ENCODE assay signal across 19 cellular contexts in the genomic region with DNA sequence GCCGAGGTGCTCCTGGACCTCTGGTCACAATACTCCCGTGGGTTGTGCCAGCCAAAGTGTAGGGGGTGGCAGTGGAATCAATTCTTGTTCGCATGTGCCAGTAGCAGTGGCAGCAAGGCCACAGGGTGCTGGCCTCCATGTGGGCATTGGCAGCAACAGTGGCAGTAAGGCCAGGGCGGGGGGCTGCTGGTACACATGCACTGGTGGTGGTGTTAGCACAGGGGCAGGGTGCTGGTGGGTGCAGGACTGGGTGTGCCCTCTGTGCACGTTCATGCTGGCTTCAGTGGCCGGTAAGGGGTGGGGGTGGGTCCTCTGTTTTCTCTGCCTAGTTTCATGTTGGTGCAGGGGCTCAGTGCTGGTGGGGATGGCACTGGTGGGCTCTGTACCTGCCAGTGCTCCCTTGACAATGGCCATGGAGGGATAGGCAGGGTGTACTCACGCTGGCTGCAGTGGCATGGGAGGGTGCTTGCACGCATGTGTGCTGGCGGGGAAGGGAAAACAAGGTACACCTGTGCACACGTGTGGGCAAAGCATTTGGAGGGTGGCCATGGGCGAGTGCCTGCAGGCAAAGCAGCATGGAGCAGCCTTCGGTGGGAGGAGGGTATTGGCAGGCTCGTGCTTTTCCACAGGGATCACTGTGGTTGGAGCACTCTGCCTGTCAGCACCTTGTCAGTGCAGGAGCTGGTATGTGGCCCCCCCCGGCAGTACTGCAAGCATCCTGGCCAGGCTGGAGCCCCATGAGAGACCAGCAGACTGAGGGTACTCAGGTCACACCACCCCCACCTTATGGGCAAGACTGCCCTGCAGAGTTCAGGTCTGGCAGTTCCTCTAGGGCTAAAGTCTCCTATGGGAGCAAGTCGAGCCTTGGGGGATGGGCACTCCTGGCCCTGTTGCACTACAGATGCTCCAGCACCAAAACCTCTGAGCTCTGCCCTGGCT. TPM values are rescaled to one million over a fixed set of nuclear protein-coding genes. Genes with fewer than 3 reads are reported as not detected.
DNase-seq lines count a peak whose midpoint lies in the region; ATAC-seq and TF ChIP-seq lines count a peak whose summit lies in the region.
"Had no signal": no experiment of that assay in that cellular context is flagged by ENCODE, and none has a peak within 500 bp of the region (broad histone marks: within the 10 kb centered on the region; RNA-seq: fewer than 3 reads in every experiment).

No MANE protein-coding gene starts in this region.

- H3K9ac ChIP-seq in Karpas-422 (ENCODE audit: low read length) (peak overlapping the region; percentile 49), trophoblast cell (ENCODE audit: low read length) (peak overlapping the region; percentile 36)
- H3K9ac ChIP-seq: parathyroid adenoma had no signal

- no peak overlapping the region for H4K12ac ChIP-seq in trophoblast cell (ENCODE audit: low read depth, low read length)

- H3K23ac ChIP-seq in trophoblast cell (ENCODE audit: low read length): no peak overlapping the region

- no peaks in the 10 kb centered on the region for H3K79me1 ChIP-seq in trophoblast cell (ENCODE audit: low read length)

- H4K20me1 ChIP-seq in Karpas-422 (ENCODE audit: insufficient read depth, low read depth, low read length): no peaks in the 10 kb centered on the region

- H3K9me3 ChIP-seq in Karpas-422 (ENCODE audit: low read length) (no peaks in the 10 kb centered on the region), trophoblast cell (ENCODE audit: insufficient read depth, low read depth, low read length) (no peaks in the 10 kb centered on the region)
- H3K9me3 ChIP-seq: spleen had no signal

- DNase-seq in Karpas-422 (peak; percentile 76), chondrocyte (ENCODE audit: low spot score) (peak; percentile 86), left ventricle myocardium superior (peak; percentile 88), trophoblast cell (no peak), NCI-H748 (lab: John Stamatoyannopoulos, UW; ENCODE audit: unreplicated experiment) (no peak)
- DNase-seq in activated CD4-positive, alpha-beta T cell treated with anti-CD3 and anti-CD28 coated beads, Interleukin-2, amount 50 U/mL, for 4 hours: no peak
- DNase-seq: activated gamma-delta T cell treated with Interleukin-2 at 50 U/mL for 16 hours, COR-L47, foreskin melanocyte, GDM1, NCI-H1417 treated with DMSO at 0.1 percent for 48 hours, NCI-H82, PC-9, spleen, T1000 had no signal

- no peak overlapping the region for H2BK12ac ChIP-seq in trophoblast cell (ENCODE audit: low read length)

- no peak overlapping the region for H3K4me3 Mint-ChIP-seq in chondrocyte (ENCODE audit: unreplicated experiment)

- H3K9me2 ChIP-seq in Karpas-422 (replicated peaks; ENCODE audit: insufficient read depth, low read length): no peaks in the 10 kb centered on the region

- peak overlapping the region; percentile 80 for H3K4ac ChIP-seq in trophoblast cell (ENCODE audit: low read depth, low read length)

- H3K4me2 ChIP-seq in Karpas-422 (ENCODE audit: low read depth, low read length, poor library complexity, severe bottlenecking) (peak overlapping the region; percentile 64), trophoblast cell (ENCODE audit: low read length) (no peak overlapping the region)
- H3K4me2 ChIP-seq: PC-9 had no signal

- no peak for TF ChIP-seq CTCF in chondrocyte (IDR thresholded peaks at IDR 0.05)

- H2AFZ ChIP-seq in Karpas-422 (ENCODE audit: low read length): no peak overlapping the region
- peak overlapping the region; percentile 3 for H2AFZ ChIP-seq in trophoblast cell (ENCODE audit: insufficient read depth, low read length, poor library complexity)
- H2AFZ ChIP-seq: parathyroid adenoma, PC-9 had no signal

- peaks cover 64% of the 10 kb centered on the region for H3K4me1 ChIP-seq in Karpas-422 (ENCODE audit: low read length)
- peaks cover 4 to 12% of the 10 kb centered on the region in 2 experiments for H3K4me1 ChIP-seq in trophoblast cell (ENCODE audit: control insufficient read depth in 1 of 2, insufficient read depth in 2 of 2, low read length in 2 of 2)
- H3K4me1 ChIP-seq: spleen had no signal

- H3K27me3 ChIP-seq in Karpas-422 (ENCODE audit: low read length): no peaks in the 10 kb centered on the region
- no peaks in the 10 kb centered on the region for H3K27me3 ChIP-seq in trophoblast cell (ENCODE audit: insufficient read depth, low read length)
- H3K27me3 ChIP-seq: spleen had no signal

- no peak overlapping the region for H4K91ac ChIP-seq in trophoblast cell (ENCODE audit: low read depth, low read length)

- H3K27me3 Mint-ChIP-seq in chondrocyte (ENCODE audit: low read depth): no peaks in the 10 kb centered on the region

- H3K9me3 Mint-ChIP-seq in chondrocyte (ENCODE audit: low read depth): no peaks in the 10 kb centered on the region

- H3K27ac ChIP-seq in Karpas-422 (ENCODE audit: low read length) (peak overlapping the region; percentile 78), trophoblast cell (ENCODE audit: low read depth, low read length) (no peak overlapping the region)
- H3K27ac ChIP-seq: coronary artery, parathyroid adenoma, PC-9, spleen had no signal

- H3K36me3 ChIP-seq in Karpas-422 (ENCODE audit: insufficient read depth, low read length) (peaks cover 4% of the 10 kb centered on the region; the same call in 1 of the 2 replicates), trophoblast cell (ENCODE audit: control insufficient read depth in 1 of 2, insufficient read depth in 2 of 2, low read length in 2 of 2) (peaks cover 0 to 6% of the 10 kb centered on the region in 2 experiments)

- intact Hi-C loops in left ventricle myocardium superior (cut with micrococcal nuclease): no loop called here

- peaks cover 1% of the 10 kb centered on the region for H3K36me3 Mint-ChIP-seq in chondrocyte (ENCODE audit: low read depth)

- no CpG with 5 or more reads among the region's 15 CpGs for WGBS in trophoblast cell (ENCODE audit: extremely low coverage, insufficient coverage, insufficient read length)

- H3K79me2 ChIP-seq in Karpas-422 (ENCODE audit: low read length) (peaks cover 98% of the 10 kb centered on the region), trophoblast cell (ENCODE audit: control insufficient read depth, insufficient read depth, low read length, poor library complexity) (peaks cover 9% of the 10 kb centered on the region)

- H2BK120ac ChIP-seq in trophoblast cell (ENCODE audit: insufficient read depth, low read length, poor library complexity): no peak overlapping the region

- no peak overlapping the region for H2BK5ac ChIP-seq in trophoblast cell (ENCODE audit: low read depth, low read length, poor library complexity)

- H3K18ac ChIP-seq in trophoblast cell (ENCODE audit: low read length): peak overlapping the region; percentile 83

- H3K27ac Mint-ChIP-seq in chondrocyte (ENCODE audit: unreplicated experiment): peak overlapping the region; percentile 66

- H4K8ac ChIP-seq in trophoblast cell (ENCODE audit: low read depth, low read length): no peak overlapping the region

- ATAC-seq in left ventricle myocardium superior (peak; percentile 96), HG03521 (IDR thresholded peaks at IDR 0.05; ENCODE audit: unreplicated experiment) (no peak), GM21381 (IDR thresholded peaks at IDR 0.05; ENCODE audit: unreplicated experiment) (no peak)

- peaks cover 22% of the 10 kb centered on the region for H3K4me1 Mint-ChIP-seq in chondrocyte (ENCODE audit: low read depth)

- H3K4me3 ChIP-seq in Karpas-422 (ENCODE audit: low read length): peak overlapping the region; percentile 42; the same call in 1 of the 2 replicates
- H3K4me3 ChIP-seq in trophoblast cell (ENCODE audit: low read depth, low read length): no peak overlapping the region
- H3K4me3 ChIP-seq: coronary artery, PC-9, spleen had no signal

- H3K14ac ChIP-seq in trophoblast cell (ENCODE audit: low read length): no peak overlapping the region

- H2AK5ac ChIP-seq in trophoblast cell (ENCODE audit: low read length): no peak overlapping the region

RNA-seq across cellular contexts. Expression of a gene that starts 35.8 kb away (rescaled TPM):
- total RNA-seq in Karpas-422 (2014; rRNA removed; shearing (Covaris generic); ENCODE audit: low replicate concordance): 56.6 and 164 TPM in 2 replicates
- total RNA-seq in chondrocyte: 41.6 to 63.9 TPM (median 48.2 TPM) in 3 replicates
- 37.8 TPM for total RNA-seq in left ventricle myocardium superior
- polyA plus RNA-seq in trophoblast cell (2013): 20.9 and 21.4 TPM in 2 replicates

Comparison
In these comparisons a context has a peak if more than half of its experiments do, and no peak if none do; other contexts are left out.
1. DNase-seq: peak in Karpas-422 (single experiment), chondrocyte (single experiment) and left ventricle myocardium superior (single experiment); none in trophoblast cell (0 of 2), activated CD4-positive, alpha-beta T cell treated with anti-CD3 and anti-CD28 coated beads, Interleukin-2, amount 50 U/mL, for 4 hours (0 of 2) and NCI-H748 (single experiment).